Comparison of ENCODE assay signal across 8 cellular contexts in genomic region chr9:131731237-131731995, GRCh38. TPM values are rescaled to one million over a fixed set of nuclear protein-coding genes. Genes with fewer than 3 reads are reported as not detected.
A peak's percentile ranks its signal among the peaks of the same experiment; 100 is the strongest.
DNase-seq lines count a peak whose midpoint lies in the region; ATAC-seq and TF ChIP-seq lines count a peak whose summit lies in the region.

No MANE protein-coding gene starts in this region.

- peaks cover 84 to 91% of the 10 kb centered on the region in 2 donors for H3K4me1 Mint-ChIP-seq in natural killer cell treated with Interleukin-12 subunit alpha and Interleukin-12 subunit beta and Interleukin-15 and Interleukin-18, amount 100 ng/mL, for 72 hours (ENCODE audit: low read depth in 2 of 2)
- H3K4me1 Mint-ChIP-seq in progenitor cell of endocrine pancreas (ENCODE audit: low read depth) = peaks cover 40% of the 10 kb centered on the region

- H3K4me2 ChIP-seq in Loucy (ENCODE audit: low read depth, low read length, poor library complexity, severe bottlenecking) = peak overlapping the region; percentile 97

- H3K36me3 ChIP-seq in Loucy (ENCODE audit: insufficient read depth, low read length) = no peaks in the 10 kb centered on the region
- H3K36me3 ChIP-seq in colonic mucosa = no peaks in the 10 kb centered on the region

- H3K27me3 Mint-ChIP-seq in natural killer cell treated with Interleukin-12 subunit alpha and Interleukin-12 subunit beta and Interleukin-15 and Interleukin-18, amount 100 ng/mL, for 72 hours = no peaks in the 10 kb centered on the region
- H3K27me3 Mint-ChIP-seq in progenitor cell of endocrine pancreas = no peaks in the 10 kb centered on the region

- peak; percentile 12 to 46 for ATAC-seq in natural killer cell treated with Interleukin-12 subunit alpha and Interleukin-12 subunit beta and Interleukin-15 and Interleukin-18, amount 100 ng/mL, for 72 hours
- no peak for ATAC-seq in GM19397 (IDR thresholded peaks at IDR 0.05; ENCODE audit: unreplicated experiment)
- ATAC-seq in GM18511 (IDR thresholded peaks at IDR 0.05; ENCODE audit: unreplicated experiment) = no peak

- H3K9me3 ChIP-seq in Loucy (ENCODE audit: insufficient read depth, low read depth, low read length) (no peaks in the 10 kb centered on the region), colonic mucosa (no peaks in the 10 kb centered on the region)

- H3K9ac ChIP-seq in Loucy (ENCODE audit: low read depth, low read length, poor library complexity, severe bottlenecking) (peak overlapping the region; percentile 66), colonic mucosa (ENCODE audit: low read depth in 2 of 2, low read length in 2 of 2) (peak overlapping the region in 1 of 2 donors; percentile 68)

- peaks cover 42% of the 10 kb centered on the region for H3F3A ChIP-seq in Loucy (ENCODE audit: low read depth)

- H4K20me1 ChIP-seq in Loucy (ENCODE audit: insufficient read depth, low read length, poor library complexity, severe bottlenecking) = peaks cover 19% of the 10 kb centered on the region

- intact Hi-C loops in colonic mucosa (cut with DNase I) = loop anchor here (10.0 kb wide), 1 partner anchor 87 kb away; no protein-coding TSS in a partner anchor

- no peaks in the 10 kb centered on the region for H3K9me2 ChIP-seq in Loucy (replicated peaks; ENCODE audit: low read depth, low read length)

- TF ChIP-seq CTCF in Loucy (conservative IDR thresholded peaks at IDR 0.05; ENCODE audit: low read length) = no peak
- TF ChIP-seq CTCF in colonic mucosa (IDR thresholded peaks at IDR 0.05) = no peak
- no peak for TF ChIP-seq CTCF in progenitor cell of endocrine pancreas (IDR thresholded peaks at IDR 0.05; ENCODE audit: unreplicated experiment)

- no peak overlapping the region for H2AFZ ChIP-seq in Loucy (ENCODE audit: low read length)

- H3K4me3 Mint-ChIP-seq in natural killer cell treated with Interleukin-12 subunit alpha and Interleukin-12 subunit beta and Interleukin-15 and Interleukin-18, amount 100 ng/mL, for 72 hours = peak overlapping the region; percentile 92
- no peak overlapping the region for H3K4me3 Mint-ChIP-seq in progenitor cell of endocrine pancreas (ENCODE audit: low read depth)

- H3K36me3 Mint-ChIP-seq in natural killer cell treated with Interleukin-12 subunit alpha and Interleukin-12 subunit beta and Interleukin-15 and Interleukin-18, amount 100 ng/mL, for 72 hours = peaks cover 8% of the 10 kb centered on the region
- no peaks in the 10 kb centered on the region for H3K36me3 Mint-ChIP-seq in progenitor cell of endocrine pancreas (ENCODE audit: insufficient read depth)

- H3K27ac Mint-ChIP-seq in natural killer cell treated with Interleukin-12 subunit alpha and Interleukin-12 subunit beta and Interleukin-15 and Interleukin-18, amount 100 ng/mL, for 72 hours = peak overlapping the region; percentile 95 to 99
- H3K27ac Mint-ChIP-seq in progenitor cell of endocrine pancreas = no peak overlapping the region

- H3K4me3 ChIP-seq in Loucy (ENCODE audit: low read length, poor library complexity, severe bottlenecking) (peak overlapping the region; percentile 72), colonic mucosa (no peak overlapping the region)

- DNase-seq in COLO829 (ENCODE audit: low spot score) (peak; percentile 92), colonic mucosa (no peak), OCI-M2 (lab: John Stamatoyannopoulos, UW; ENCODE audit: unreplicated experiment) (no peak), progenitor cell of endocrine pancreas (ENCODE audit: low spot score, unreplicated experiment) (no peak)
- DNase-seq in natural killer cell treated with Interleukin-12 subunit alpha and Interleukin-12 subunit beta and Interleukin-15 and Interleukin-18, amount 100 ng/mL, for 72 hours (ENCODE audit: low spot score) = peak; percentile 70

- H3K27ac ChIP-seq in colonic mucosa = peak overlapping the region; percentile 48

- peaks cover 72% of the 10 kb centered on the region for H3K79me2 ChIP-seq in Loucy (ENCODE audit: insufficient read depth, low read length)

- no peaks in the 10 kb centered on the region for H3K27me3 ChIP-seq in Loucy (ENCODE audit: insufficient read depth, low read length, poor library complexity, severe bottlenecking)
- no peaks in the 10 kb centered on the region for H3K27me3 ChIP-seq in colonic mucosa

- H3K4me1 ChIP-seq in Loucy (ENCODE audit: insufficient read depth, low read length, poor library complexity, severe bottlenecking) = peaks cover 79% of the 10 kb centered on the region
- peaks cover 36% of the 10 kb centered on the region for H3K4me1 ChIP-seq in colonic mucosa

- no peaks in the 10 kb centered on the region for H3K9me3 Mint-ChIP-seq in natural killer cell treated with Interleukin-12 subunit alpha and Interleukin-12 subunit beta and Interleukin-15 and Interleukin-18, amount 100 ng/mL, for 72 hours
- no peaks in the 10 kb centered on the region for H3K9me3 Mint-ChIP-seq in progenitor cell of endocrine pancreas (ENCODE audit: low read depth)

RNA-seq across cellular contexts. Expression of gene RAPGEF1, which starts 8.5 kb away (rescaled TPM):
- total RNA-seq in colonic mucosa (10 to 100 TPM; 47.2 to 58.6 TPM), progenitor cell of endocrine pancreas (57.3 and 62.8 TPM in 2 replicates)
- 100 to 1,000 TPM; 109 to 215 TPM for total RNA-seq in natural killer cell treated with Interleukin-12 subunit alpha and Interleukin-12 subunit beta and Interleukin-15 and Interleukin-18, amount 100 ng/mL, for 72 hours

Comparison
In these comparisons a context has a peak if more than half of its experiments do, and no peak if none do; other contexts are left out.
1. DNase-seq: peak in COLO829 (single experiment) and natural killer cell treated with Interleukin-12 subunit alpha and Interleukin-12 subunit beta and Interleukin-15 and Interleukin-18, amount 100 ng/mL, for 72 hours (single experiment); none in colonic mucosa (single experiment), OCI-M2 (single experiment) and progenitor cell of endocrine pancreas (single experiment).
2. ATAC-seq: peak in natural killer cell treated with Interleukin-12 subunit alpha and Interleukin-12 subunit beta and Interleukin-15 and Interleukin-18, amount 100 ng/mL, for 72 hours (2 of 2); none in GM19397 (single experiment) and GM18511 (single experiment).